8 cellular contexts compared by ENCODE assay signal in genomic region chr3:142724682-142725351, GRCh38. TPM values are rescaled to one million over a fixed set of nuclear protein-coding genes. Genes with fewer than 3 reads are reported as not detected.
DNase-seq lines count a peak whose midpoint lies in the region; ATAC-seq, FAIRE-seq and TF ChIP-seq lines count a peak whose summit lies in the region.

No MANE protein-coding gene starts in this region.

- in situ Hi-C loops in K562 (cut with MboI): no loop called here

- H3K4me3 ChIP-seq in PC-9 (peak overlapping the region; percentile 76), K562 (peak overlapping the region; percentile 90), rectal smooth muscle tissue (ENCODE audit: low read length) (peak overlapping the region; percentile 86)

- no peak for TF ChIP-seq CTCF in PC-9 (conservative IDR thresholded peaks at IDR 0.05)
- peak in 1 of 3 experiments; percentile 24; a peak in 1 of 6 replicates for TF ChIP-seq CTCF in K562 (IDR thresholded peaks at IDR 0.05 in 2 of 3, conservative IDR thresholded peaks at IDR 0.05 in 1 of 3; ENCODE audit: insufficient read depth in 2 of 3, low read depth in 1 of 3, low read length in 3 of 3)

- CTCF ChIA-PET in PC-9 (lab: Charles Lee): no interaction called here
- CTCF ChIA-PET in K562 (lab: Yijun Ruan, JAX; ENCODE audit: low intra/inter-chr PET ratio): no interaction called here

- TSS peak; percentile 66 for BruUV-seq in PC-9 (replicated peaks; lab: Mats Ljungman, UMichigan)
- no TSS peak for BruUV-seq in K562 (replicated peaks; lab: Mats Ljungman, UMichigan)

- TF ChIP-seq EP300 in K562 (IDR thresholded peaks at IDR 0.05; ENCODE audit: low read length): no peak

- peak; percentile 6 for FAIRE-seq in K562 (lab: Jason Lieb, UNC)

- peak; percentile 58 for TF ChIP-seq POLR2A in K562 (conservative IDR thresholded peaks at IDR 0.05)

- peak; percentile 63 for DNase-seq in A172 (ENCODE audit: low spot score)
- DNase-seq in PC-9: peak in 1 of 2 experiments; percentile 24
- peak; percentile 31 to 78 (median 42) for DNase-seq in K562 (ENCODE audit: extremely low read depth in 1 of 4, low spot score in 3 of 4)
- DNase-seq in iPS DF 4.7 (ENCODE audit: extremely low read depth, low spot score): peak; percentile 49
- DNase-seq in hippocampal formation (lab: John Stamatoyannopoulos, UW): no peak

- H3K27ac ChIP-seq in PC-9: no peak overlapping the region
- H3K27ac ChIP-seq in K562 (ENCODE audit: extremely low read depth, low read depth, low read length): peak overlapping the region; percentile 89
- H3K27ac ChIP-seq in rectal smooth muscle tissue (ENCODE audit: low read depth, low read length): peak overlapping the region; percentile 93

- WGBS in K562 (ENCODE audit: insufficient coverage, low coverage, missing lambda C conversion rate): 3% methylated on average over 29 of the region's 35 CpGs

- POLR2A ChIA-PET in PC-9 (lab: Charles Lee; ENCODE audit: unreplicated experiment): no interaction called here
- POLR2A ChIA-PET in K562 (lab: Yijun Ruan, JAX): interaction anchor here (0.6 to 2.0 kb wide), 5 partner anchors 9 to 240 kb away, joined by 3 to 14 read pairs (median 6); partner anchors contain the start of gene PLS1

- ATAC-seq in GM18502 (IDR thresholded peaks at IDR 0.05; ENCODE audit: poor library complexity, unreplicated experiment) (peak; percentile 16), HG03139 (IDR thresholded peaks at IDR 0.05; ENCODE audit: unreplicated experiment) (peak; percentile 10), K562 (peak; percentile 78)

- no peaks in the 10 kb centered on the region for H3K9me2 ChIP-seq in PC-9 (ENCODE audit: insufficient read depth)

- H3K9me1 ChIP-seq in K562 (ENCODE audit: control insufficient read depth, insufficient read depth, low read length): no peaks in the 10 kb centered on the region

- no peaks in the 10 kb centered on the region for H3K36me3 ChIP-seq in PC-9 (ENCODE audit: low read depth)
- no peaks in the 10 kb centered on the region for H3K36me3 ChIP-seq in K562 (ENCODE audit: control insufficient read depth, insufficient read depth, low read length)
- no peaks in the 10 kb centered on the region for H3K36me3 ChIP-seq in rectal smooth muscle tissue (ENCODE audit: control insufficient read depth, insufficient read depth, low read length)

- H3K4me2 ChIP-seq in PC-9: peak overlapping the region; percentile 82
- peak overlapping the region; percentile 96 for H3K4me2 ChIP-seq in K562 (ENCODE audit: insufficient read depth, low read length)

- TF ChIP-seq RAD21 in K562 (CRISPR knock-in tag; conservative IDR thresholded peaks at IDR 0.05 in 1 of 2, IDR thresholded peaks at IDR 0.05 in 1 of 2): peak in 1 of 2 experiments; percentile 25; a peak in 2 of 4 replicates

- H3F3A ChIP-seq in PC-9 (ENCODE audit: insufficient read depth, low read depth): no peaks in the 10 kb centered on the region

- no peaks in the 10 kb centered on the region for H3K4me1 ChIP-seq in PC-9 (replicated peaks; ENCODE audit: insufficient read depth)
- peaks cover 5 to 11% of the 10 kb centered on the region in 2 experiments; a peak in 4 of 5 replicates for H3K4me1 ChIP-seq in K562 (replicated peaks in 1 of 2; ENCODE audit: control insufficient read depth in 2 of 2, insufficient read depth in 2 of 2, low read length in 2 of 2)
- no peaks in the 10 kb centered on the region for H3K4me1 ChIP-seq in rectal smooth muscle tissue (ENCODE audit: control insufficient read depth, insufficient read depth, low read length)

- no peaks in the 10 kb centered on the region for H3K9me3 ChIP-seq in PC-9 (ENCODE audit: insufficient read depth, low read depth)
- H3K9me3 ChIP-seq in K562 (replicated peaks; ENCODE audit: control insufficient read depth, insufficient read depth, low read depth, low read length): no peaks in the 10 kb centered on the region

- intact Hi-C loops in PC-9 (cut with micrococcal nuclease; ENCODE audit: unreplicated experiment): loop anchor here (2.0 to 10.0 kb wide), 3 partner anchors 128 to 280 kb away; partner anchors contain the start of genes ATR, PLS1 and U2SURP
- intact Hi-C loops in K562 (cut with micrococcal nuclease): loop anchor here (5.0 kb wide), 1 partner anchor 128 kb away; the partner anchor contains the start of gene PLS1

- H2AFZ ChIP-seq in PC-9 (peak overlapping the region; percentile 88), K562 (ENCODE audit: low read depth, low read length) (peak overlapping the region; percentile 84)

- H4K20me1 ChIP-seq in PC-9 (ENCODE audit: insufficient read depth) (no peaks in the 10 kb centered on the region), K562 (replicated peaks; ENCODE audit: control insufficient read depth, insufficient read depth, low read length) (no peaks in the 10 kb centered on the region)

- H3K9ac ChIP-seq in K562 (ENCODE audit: insufficient read depth in 1 of 2, low read depth in 2 of 2, low read length in 2 of 2): peak overlapping the region; percentile 64 to 91
- H3K9ac ChIP-seq in rectal smooth muscle tissue (ENCODE audit: low read length): peak overlapping the region; percentile 90

- H3K79me2 ChIP-seq in PC-9 (ENCODE audit: low read depth) (no peaks in the 10 kb centered on the region), K562 (ENCODE audit: control insufficient read depth, insufficient read depth, low read length) (peaks cover 21% of the 10 kb centered on the region)

- H3K27me3 ChIP-seq in PC-9 (ENCODE audit: insufficient read depth, low read depth) (no peaks in the 10 kb centered on the region), K562 (ENCODE audit: control insufficient read depth in 2 of 2, insufficient read depth in 2 of 2, low read length in 2 of 2) (no peaks in the 10 kb centered on the region), rectal smooth muscle tissue (ENCODE audit: control insufficient read depth, insufficient read depth, low read length) (peaks cover 6% of the 10 kb centered on the region)

TF ChIP-seq in K562, 482 proteins besides CTCF, POLR2A, EP300 and RAD21 (continues in another document):
- TF ChIP-seq GABPB1 (CRISPR knock-in tag; IDR thresholded peaks at IDR 0.05): peak; percentile 59
- no peak for TF ChIP-seq KAT8 (IDR thresholded peaks at IDR 0.05; ENCODE audit: low read depth)
- TF ChIP-seq RBM15 (IDR thresholded peaks at IDR 0.05; ENCODE audit: insufficient read depth, low read length): no peak
- TF ChIP-seq HOMEZ (CRISPR knock-in tag; IDR thresholded peaks at IDR 0.05): no peak
- TF ChIP-seq TAF7 (tag; IDR thresholded peaks at IDR 0.05): peak; percentile 46; the same call in 1 of the 2 replicates
- TF ChIP-seq RBM17 (IDR thresholded peaks at IDR 0.05; ENCODE audit: borderline replicate concordance, low read depth, low read length): no peak
- TF ChIP-seq SMARCC2 (IDR thresholded peaks at IDR 0.05; ENCODE audit: low read depth): peak; percentile 20; the same call in 1 of the 2 replicates
- TF ChIP-seq CBX8 (IDR thresholded peaks at IDR 0.05; ENCODE audit: borderline replicate concordance, extremely low read depth, low read depth, low read length, poor library complexity, severe bottlenecking): no peak
- peak; percentile 56; the same call in 1 of the 2 replicates for TF ChIP-seq ETV5 (CRISPR knock-in tag; IDR thresholded peaks at IDR 0.05; ENCODE audit: low read depth)
- no peak for TF ChIP-seq JUND (IDR thresholded peaks at IDR 0.05; ENCODE audit: borderline replicate concordance, low read depth, low read length)
- no peak for TF ChIP-seq JUND (tag; IDR thresholded peaks at IDR 0.05; ENCODE audit: borderline replicate concordance, low read depth, low read length)
- TF ChIP-seq BRD9 (IDR thresholded peaks at IDR 0.05; ENCODE audit: low read depth, partially characterized antibody): peak; percentile 49
- TF ChIP-seq MLX (CRISPR knock-in tag; conservative IDR thresholded peaks at IDR 0.05): no peak

RNA-seq across cellular contexts. Expression of gene TRPC1, which starts 1.0 kb away (rescaled TPM):
- 23.0 and 34.8 TPM in 2 replicates for total RNA-seq in A172 (2014; rRNA removed; shearing (Covaris generic))
- 3.8 and 6.9 TPM in 2 replicates for total RNA-seq in PC-9 (2021)
- total RNA-seq in K562 (2011; cell fraction: chromatin; rRNA removed; ENCODE audit: low replicate concordance): 6.4 and 31.1 TPM in 2 replicates
- 3.3 and 9.9 TPM in 2 replicates for total RNA-seq in K562 (2011; cell fraction: nucleolus; rRNA removed)
- total RNA-seq in K562 (2011; cell fraction: nucleoplasm; rRNA removed): 7.2 and 12.1 TPM in 2 replicates
- 2.8 and 4.1 TPM in 2 replicates for total RNA-seq in K562 (2014; rRNA removed)
- total RNA-seq in K562 (2014; rRNA removed; fragmentation: Illumina TruSeq; extraction: Trizol): 5.7 and 6.5 TPM in 2 replicates
- 4.1 and 6.2 TPM in 2 replicates for total RNA-seq in K562 (2015; rRNA removed; fragmentation: Illumina TruSeq; extraction: Trizol)
- total RNA-seq in K562 (2021): 4.2 and 4.6 TPM in 2 replicates
- 1.9 and 2.0 TPM in 2 replicates for polyA plus RNA-seq in K562 (2011; rRNA removed)
- polyA plus RNA-seq in K562 (2011; cell fraction: cytosol; rRNA removed): 0.49 and 0.50 TPM in 2 replicates
- polyA plus RNA-seq in K562 (2011; cell fraction: nucleus; rRNA removed): 1.4 and 3.2 TPM in 2 replicates
- 3.2 and 3.5 TPM in 2 replicates for polyA plus RNA-seq in K562 (2012)
- polyA plus RNA-seq in K562 (2014; fragmentation: Illumina TruSeq; extraction: Trizol): 3.0 and 3.5 TPM in 2 replicates
- 1 to 10 TPM; 1.4 to 2.2 TPM for polyA plus RNA-seq in K562 (2014; fragmentation: Nextera tagmentation; extraction: Ambion mirVana)
- polyA plus RNA-seq in K562 (2014; rRNA removed): 2.6 and 3.5 TPM in 2 replicates
- polyA minus RNA-seq in K562 (2011; rRNA and poly(A)+ RNA removed): 2.0 and 5.1 TPM in 2 replicates
- 3.1 and 4.7 TPM in 2 replicates for polyA minus RNA-seq in K562 (2011; cell fraction: cytosol; rRNA and poly(A)+ RNA removed)
- polyA minus RNA-seq in K562 (2011; cell fraction: nucleus; rRNA and poly(A)+ RNA removed): 3.9 and 4.1 TPM in 2 replicates

Comparison
In these comparisons a context has a peak if more than half of its experiments do, and no peak if none do; other contexts are left out.
1. DNase-seq: peak in A172 (single experiment), K562 (4 of 4) and iPS DF 4.7 (single experiment); none in hippocampal formation (0 of 2).
2. ATAC-seq: peak in every context shown above with its lines; median percentile 78 in K562; 16 in GM18502; 10 in HG03139.
3. Peak in every context shown above with its lines, with median percentiles within 50 percentile points of each other: H3K4me3 ChIP-seq.